6 cellular contexts compared by ENCODE assay signal in genomic region chr12:130519-130918, GRCh38.
"Had no signal": no experiment of that assay in that cellular context is flagged by ENCODE, and none has a peak within 500 bp of the region (broad histone marks: within the 10 kb centered on the region; RNA-seq: fewer than 3 reads in every experiment).

No MANE protein-coding gene starts in this region.

- DNase-seq: IMR-90, KBM-7 had no signal

- FAIRE-seq: HepG2, HTR-8/SVneo, K562 had no signal

- H3K4me3 ChIP-seq: K562 had no signal

- ATAC-seq: HepG2, K562 had no signal

- H3K27ac ChIP-seq: HL-60 had no signal
